Comparison of ENCODE assay signal across 29 cellular contexts in the genomic region with DNA sequence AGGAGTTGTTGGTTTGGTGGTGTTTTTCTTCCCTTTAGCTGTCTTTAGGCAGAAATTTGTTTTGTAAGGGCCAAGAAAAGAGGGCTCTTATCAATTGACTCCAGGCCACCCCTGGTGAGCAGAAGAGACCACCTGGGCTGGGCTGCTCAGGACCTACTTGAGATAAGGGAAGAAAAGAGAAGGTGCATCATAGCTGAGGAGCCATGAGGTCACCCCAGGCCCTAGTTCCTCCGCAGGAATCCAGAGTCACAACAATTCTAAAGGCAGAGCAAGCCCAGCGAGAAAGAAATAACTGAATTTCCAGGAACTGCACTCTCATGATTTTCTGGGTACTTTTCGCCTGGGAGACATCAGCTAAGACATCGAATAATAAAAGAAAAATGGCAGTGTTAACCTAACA.
"Had no signal": no experiment of that assay in that cellular context is flagged by ENCODE, and none has a peak within 500 bp of the region (broad histone marks: within the 10 kb centered on the region; RNA-seq: fewer than 3 reads in every experiment).

No MANE protein-coding gene starts in this region.

- H3K4me3 Mint-ChIP-seq: activated CD8-positive, alpha-beta T cell treated with anti-CD3 and anti-CD28 coated beads for 36 hours; activated naive CD4-positive, alpha-beta T cell treated with anti-CD3 and anti-CD28 coated beads, Interleukin-2, amount 10 ng/mL, durations not matched to agents 7 days and 5 days; activated naive CD8-positive, alpha-beta T cell treated with anti-CD3 and anti-CD28 coated beads, Interleukin-2, amount 10 ng/mL, durations not matched to agents 7 days and 5 days; activated T-cell treated with anti-CD3 and anti-CD28 coated beads, Interleukin-2, amount 50 U/mL, for 72 hours; T-helper 17 cell had no signal

- FAIRE-seq: TTC549 had no signal

- H3K4me2 ChIP-seq: KMS-11 had no signal

- H3K27ac ChIP-seq: adrenal gland, breast epithelium, KMS-11, Peyer's patch, RWPE1, SJSA1 had no signal

- H3K4me1 Mint-ChIP-seq: activated naive CD4-positive, alpha-beta T cell treated with anti-CD3 and anti-CD28 coated beads, Interleukin-2, amount 10 ng/mL, durations not matched to agents 7 days and 5 days; activated naive CD8-positive, alpha-beta T cell treated with anti-CD3 and anti-CD28 coated beads, Interleukin-2, amount 10 ng/mL, durations not matched to agents 7 days and 5 days; T-helper 17 cell had no signal

- H3K9ac ChIP-seq: KMS-11 had no signal

- H3K27ac Mint-ChIP-seq: activated CD8-positive, alpha-beta T cell treated with anti-CD3 and anti-CD28 coated beads for 36 hours; activated naive CD4-positive, alpha-beta T cell treated with anti-CD3 and anti-CD28 coated beads, Interleukin-2, amount 10 ng/mL, durations not matched to agents 7 days and 5 days; activated naive CD8-positive, alpha-beta T cell treated with anti-CD3 and anti-CD28 coated beads, Interleukin-2, amount 10 ng/mL, durations not matched to agents 7 days and 5 days; activated T-cell treated with anti-CD3 and anti-CD28 coated beads, Interleukin-2, amount 50 U/mL, for 72 hours; activated T-helper 2 cell treated with anti-CD3 and anti-CD28 coated beads, Interferon-gamma antibody, Interleukin-2, Interleukin-4, amounts not matched to agents 10 μg/mL and 5 μg/mL and 100 μg/mL, durations not matched to agents 14 hours and 24 hours and 36 hours; T-helper 17 cell had no signal

- H3K9me3 ChIP-seq: adrenal gland, breast epithelium, Peyer's patch, SJSA1 had no signal

- H3K27me3 Mint-ChIP-seq: activated CD8-positive, alpha-beta T cell treated with anti-CD3 and anti-CD28 coated beads for 36 hours; activated naive CD4-positive, alpha-beta T cell treated with anti-CD3 and anti-CD28 coated beads, Interleukin-2, amount 10 ng/mL, durations not matched to agents 7 days and 5 days had no signal

- H3K9me3 Mint-ChIP-seq: activated CD8-positive, alpha-beta T cell treated with anti-CD3 and anti-CD28 coated beads for 36 hours; activated naive CD4-positive, alpha-beta T cell treated with anti-CD3 and anti-CD28 coated beads, Interleukin-2, amount 10 ng/mL, durations not matched to agents 7 days and 5 days; activated naive CD8-positive, alpha-beta T cell treated with anti-CD3 and anti-CD28 coated beads, Interleukin-2, amount 10 ng/mL, durations not matched to agents 7 days and 5 days; activated T-cell treated with anti-CD3 and anti-CD28 coated beads, Interleukin-2, amount 50 U/mL, for 72 hours; activated T-helper 2 cell treated with anti-CD3 and anti-CD28 coated beads, Interferon-gamma antibody, Interleukin-2, Interleukin-4, amounts not matched to agents 10 μg/mL and 5 μg/mL and 100 μg/mL, durations not matched to agents 14 hours and 24 hours and 36 hours had no signal

- H3K27me3 ChIP-seq: adrenal gland, breast epithelium, Peyer's patch, SJSA1 had no signal

- H3K4me3 ChIP-seq: adrenal gland, breast epithelium, Peyer's patch, SJSA1 had no signal

- H3K4me1 ChIP-seq: adrenal gland, breast epithelium had no signal

- DNase-seq: activated CD4-positive, alpha-beta T cell treated with anti-CD3 and anti-CD28 coated beads for 4 hours; activated CD8-positive, alpha-beta memory T cell treated with anti-CD3 and anti-CD28 coated beads, Interleukin-2, amount 50 U/mL, for 4 hours; activated CD8-positive, alpha-beta T cell treated with anti-CD3 and anti-CD28 coated beads for 36 hours; activated gamma-delta T cell treated with Interleukin-2 at 50 U/mL for 16 hours; activated naive CD4-positive, alpha-beta T cell treated with anti-CD3 and anti-CD28 coated beads, Interleukin-2, amount 10 ng/mL, durations not matched to agents 7 days and 5 days; activated naive CD8-positive, alpha-beta T cell treated with anti-CD3 and anti-CD28 coated beads, Interleukin-2, amount 10 ng/mL, durations not matched to agents 7 days and 5 days; activated T-cell treated with anti-CD3 and anti-CD28 coated beads, Interleukin-2, amount 50 U/mL, for 72 hours; adrenal gland; anterior cingulate cortex; caudate nucleus; NCI-H1092 treated with DMSO at 0.1 percent for 48 hours; NCI-H1417 treated with DMSO at 0.1 percent for 48 hours; NCI-H1694; NCI-H2029; NCI-H2107; NCI-H2171 treated with DMSO at 0.1 percent for 48 hours; NCI-H226; NCI-H526; NCI-H82; Peyer's patch; Right ventricle myocardium superior; T-helper 17 cell; T-helper 9 cell had no signal

- H3K36me3 Mint-ChIP-seq: activated naive CD4-positive, alpha-beta T cell treated with anti-CD3 and anti-CD28 coated beads, Interleukin-2, amount 10 ng/mL, durations not matched to agents 7 days and 5 days; activated naive CD8-positive, alpha-beta T cell treated with anti-CD3 and anti-CD28 coated beads, Interleukin-2, amount 10 ng/mL, durations not matched to agents 7 days and 5 days had no signal

- H3K36me3 ChIP-seq: adrenal gland, breast epithelium, SJSA1 had no signal
